2 cellular contexts compared by ENCODE assay signal in genomic region chr9:21015122-21015815, GRCh38.
TF ChIP-seq lines count a peak whose summit lies in the region.

No MANE protein-coding gene starts in this region.

TF ChIP-seq in GM23338, 12 proteins besides CTCF, POLR2A, EP300 and RAD21:
- TF ChIP-seq ZNF462 (CRISPR knock-in tag; IDR thresholded peaks at IDR 0.05) (no peak), ZNF114 (CRISPR knock-in tag; IDR thresholded peaks at IDR 0.05) (no peak), NANOG (IDR thresholded peaks at IDR 0.05; ENCODE audit: borderline replicate concordance) (no peak), POLR2AphosphoS5 (IDR thresholded peaks at IDR 0.05; ENCODE audit: low read depth) (no peak), JUNB (IDR thresholded peaks at IDR 0.05; ENCODE audit: unreplicated experiment) (no peak), ZNF331 (CRISPR knock-in tag; IDR thresholded peaks at IDR 0.05; ENCODE audit: low read depth) (no peak), EZH2phosphoT487 (IDR thresholded peaks at IDR 0.05; ENCODE audit: unreplicated experiment) (no peak), CREB1 (CRISPR knock-in tag; IDR thresholded peaks at IDR 0.05; ENCODE audit: low read depth) (no peak), ETS1 (IDR thresholded peaks at IDR 0.05) (no peak), EZH2 (IDR thresholded peaks at IDR 0.05; ENCODE audit: low read depth, unreplicated experiment) (no peak), STAT1 (IDR thresholded peaks at IDR 0.05; ENCODE audit: unreplicated experiment) (no peak), REST (IDR thresholded peaks at IDR 0.05; ENCODE audit: unreplicated experiment) (no peak)

TF ChIP-seq in endothelial cell of umbilical vein, 7 proteins besides CTCF, POLR2A, EP300 and RAD21 (continued from another document):
- TF ChIP-seq GATA2 (IDR thresholded peaks at IDR 0.05; ENCODE audit: insufficient read depth, insufficient read length, low read depth, low read length): no peak
- TF ChIP-seq MYC (IDR thresholded peaks at IDR 0.05; ENCODE audit: low read depth, low read length): no peak
